18 cellular contexts compared by ENCODE assay signal in the genomic region with DNA sequence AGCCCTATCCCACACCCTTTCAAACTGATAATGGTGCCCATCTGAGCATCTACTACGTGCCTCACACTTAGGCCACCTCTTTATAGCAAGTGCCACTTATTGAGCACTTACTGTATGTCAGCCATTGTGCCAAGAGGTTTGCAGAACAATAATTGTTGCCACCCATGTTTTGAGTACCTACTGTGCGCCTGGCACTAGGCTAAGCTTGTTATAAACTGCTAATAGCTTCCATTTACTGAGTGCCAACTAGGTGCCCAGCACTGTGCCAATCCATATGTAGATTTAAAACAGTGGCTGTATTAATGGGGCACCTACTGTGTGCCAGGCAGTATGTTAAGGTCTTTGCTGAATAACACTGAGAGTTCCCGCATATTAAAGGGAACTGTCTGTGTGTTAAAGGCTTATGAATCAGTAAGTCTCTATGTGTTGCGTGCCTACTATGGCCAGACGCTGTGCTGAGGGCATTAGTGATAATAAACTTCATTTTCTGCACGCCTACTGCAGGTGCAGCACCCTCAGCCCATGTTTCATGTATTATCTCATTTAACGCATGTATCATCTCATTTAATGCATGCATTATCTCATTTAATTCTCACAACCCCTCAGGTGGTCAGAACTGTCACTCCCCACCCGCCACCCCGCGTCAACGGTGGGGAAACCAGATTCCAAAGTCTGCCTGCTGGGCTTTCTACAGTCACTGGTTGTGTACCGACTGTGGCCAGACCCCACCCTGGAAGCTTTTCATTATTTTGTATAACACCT.
DNase-seq lines count a peak whose midpoint lies in the region; ATAC-seq and TF ChIP-seq lines count a peak whose summit lies in the region.
"Had no signal": no experiment of that assay in that cellular context is flagged by ENCODE, and none has a peak within 500 bp of the region (broad histone marks: within the 10 kb centered on the region; RNA-seq: fewer than 3 reads in every experiment).

No MANE protein-coding gene starts in this region.

- H3K27me3 ChIP-seq in HCT116 (ENCODE audit: insufficient read depth, low read length) (no peaks in the 10 kb centered on the region), PC-3 (ENCODE audit: low read length) (no peaks in the 10 kb centered on the region), lower lobe of right lung (ENCODE audit: low read depth) (no peaks in the 10 kb centered on the region)

- H3F3A ChIP-seq in PC-3 (ENCODE audit: low read length, unreplicated experiment) = no peaks in the 10 kb centered on the region

- H3K36me3 ChIP-seq in HCT116 (ENCODE audit: control insufficient read depth in 1 of 2, insufficient read depth in 2 of 2, low read length in 2 of 2) (no peaks in the 10 kb centered on the region), PC-3 (ENCODE audit: low read depth, low read length) (no peaks in the 10 kb centered on the region), lower lobe of right lung (peaks cover 27% of the 10 kb centered on the region)

- peak; percentile 20 for DNase-seq in left ventricle myocardium superior
- DNase-seq in left cardiac atrium = no peak
- no peak for DNase-seq in HCT116 (ENCODE audit: low read depth, low spot score)
- no peak for DNase-seq in PC-3
- peak; percentile 11 for DNase-seq in lower lobe of right lung
- DNase-seq in dermis blood vessel endothelial cell = no peak
- DNase-seq: 8988T; C1 segment of cervical spinal cord; Calu3; CD4-positive, alpha-beta memory T cell; COR-L47; DMS53; DMS79 treated with DMSO at 0.1 percent for 48 hours; GF-D8; H9 had no signal

- TF ChIP-seq POLR2A in HCT116 (IDR thresholded peaks at IDR 0.05; ENCODE audit: borderline replicate concordance, extremely low read depth, insufficient read depth, insufficient read length) = no peak

- H3K79me2 ChIP-seq in HCT116 (ENCODE audit: insufficient read depth, low read length) (no peaks in the 10 kb centered on the region), PC-3 (ENCODE audit: low read length) (no peaks in the 10 kb centered on the region)

- H3K4me3 ChIP-seq in HCT116 (replicated peaks in 1 of 2; ENCODE audit: low read depth in 1 of 2, low read length in 2 of 2) (no peak overlapping the region), PC-3 (ENCODE audit: low read length) (no peak overlapping the region), lower lobe of right lung (no peak overlapping the region)
- H3K4me3 ChIP-seq: A549, GM23338 had no signal

- CTCF ChIA-PET in HCT116 (lab: Charles Lee) = no interaction called here
- CTCF ChIA-PET in PC-3 (lab: Charles Lee) = no interaction called here

- H3K9ac ChIP-seq in HCT116 (ENCODE audit: low read length) (no peak overlapping the region), PC-3 (ENCODE audit: low read length) (no peak overlapping the region)

- no peak for ATAC-seq in left ventricle myocardium superior
- ATAC-seq in left cardiac atrium = no peak
- ATAC-seq in HCT116 = no peak
- ATAC-seq in PC-3 = no peak
- no peak for ATAC-seq in lower lobe of right lung
- ATAC-seq in HG02840 (IDR thresholded peaks at IDR 0.05; ENCODE audit: low FRiP score, unreplicated experiment) = no peak
- ATAC-seq: A549, GM23338 had no signal

- no peak for TF ChIP-seq CTCF in HCT116 (IDR thresholded peaks at IDR 0.05 in 2 of 3, conservative IDR thresholded peaks at IDR 0.05 in 1 of 3; ENCODE audit: borderline replicate concordance in 1 of 3, insufficient read depth in 1 of 3, low read depth in 2 of 3, low read length in 2 of 3)
- TF ChIP-seq CTCF in PC-3 (conservative IDR thresholded peaks at IDR 0.05; ENCODE audit: low read depth, low read length) = no peak
- no peak for TF ChIP-seq CTCF in lower lobe of right lung (IDR thresholded peaks at IDR 0.05)

- no peaks in the 10 kb centered on the region for H3K9me3 ChIP-seq in HCT116 (ENCODE audit: control insufficient read depth in 1 of 2, insufficient read depth in 1 of 2, low read depth in 1 of 2, low read length in 2 of 2)
- H3K9me3 ChIP-seq in PC-3 (ENCODE audit: low read length) = no peaks in the 10 kb centered on the region
- H3K9me3 ChIP-seq in lower lobe of right lung = no peaks in the 10 kb centered on the region
- H3K9me3 ChIP-seq: A549 had no signal

- POLR2A ChIA-PET in HCT116 (lab: Charles Lee) = interaction anchor here (0.5 kb wide), 1 partner anchor 83 kb away, joined by 3 read pairs; no protein-coding TSS in a partner anchor
- POLR2A ChIA-PET in PC-3 (lab: Charles Lee; ENCODE audit: unreplicated experiment) = no interaction called here

- RAD21 ChIA-PET in HCT116 (lab: Charles Lee; ENCODE audit: low non-redundant PET in 1 of 2, low total read pairs in 2 of 2, uncharacterized antibody in 2 of 2, unreplicated experiment in 2 of 2) = no interaction called here

- H4K20me1 ChIP-seq in HCT116 (ENCODE audit: insufficient read depth) (no peaks in the 10 kb centered on the region), PC-3 (ENCODE audit: low read length) (no peaks in the 10 kb centered on the region)

- BruUV-seq in HCT116 (replicated peaks; lab: Mats Ljungman, UMichigan) = TSS peak; percentile 30
- BruUV-seq in PC-3 (replicated peaks; lab: Mats Ljungman, UMichigan) = TSS peak; percentile 15

- TF ChIP-seq RAD21 in HCT116 (IDR thresholded peaks at IDR 0.05; ENCODE audit: low read depth) = no peak

- H3K4me2 ChIP-seq in HCT116 (ENCODE audit: low read length) = no peak overlapping the region
- no peak overlapping the region for H3K4me2 ChIP-seq in PC-3 (ENCODE audit: low read length)
- H3K4me2 ChIP-seq: A549, GM23338 had no signal

- H3K9me2 ChIP-seq in HCT116 (ENCODE audit: insufficient read depth) (no peaks in the 10 kb centered on the region), PC-3 (replicated peaks; ENCODE audit: low read length) (no peaks in the 10 kb centered on the region)

- H3K4me1 ChIP-seq in HCT116 (ENCODE audit: control insufficient read depth in 1 of 2, insufficient read depth in 2 of 2, low read length in 2 of 2) = no peaks in the 10 kb centered on the region
- no peaks in the 10 kb centered on the region for H3K4me1 ChIP-seq in PC-3 (ENCODE audit: insufficient read depth, low read length)
- no peaks in the 10 kb centered on the region for H3K4me1 ChIP-seq in lower lobe of right lung
- H3K4me1 ChIP-seq: A549 had no signal

- H3K27ac ChIP-seq in HCT116 (ENCODE audit: low read depth, low read length) = no peak overlapping the region
- H3K27ac ChIP-seq in PC-3 (ENCODE audit: low read length) = no peak overlapping the region
- H3K27ac ChIP-seq in lower lobe of right lung = no peak overlapping the region
- H3K27ac ChIP-seq: A549 had no signal

- intact Hi-C loops in left ventricle myocardium superior (cut with micrococcal nuclease) = no loop called here
- intact Hi-C loops in left cardiac atrium (cut with DNase I) = no loop called here
- intact Hi-C loops in HCT116 (cut with micrococcal nuclease) = no loop called here
- intact Hi-C loops in PC-3 (cut with micrococcal nuclease) = no loop called here
- intact Hi-C loops in lower lobe of right lung (cut with DNase I) = no loop called here

- H2AFZ ChIP-seq in HCT116 (ENCODE audit: low read depth, low read length, poor library complexity, severe bottlenecking) (no peak overlapping the region), PC-3 (ENCODE audit: low read length) (no peak overlapping the region)
- H2AFZ ChIP-seq: GM23338 had no signal

TF ChIP-seq in HCT116, 20 proteins besides CTCF, POLR2A, EP300 and RAD21:
- TF ChIP-seq TCF7L2 (IDR thresholded peaks at IDR 0.05; ENCODE audit: borderline replicate concordance, extremely low read depth, insufficient read depth, insufficient read length) (no peak), SIN3A (IDR thresholded peaks at IDR 0.05; ENCODE audit: low read depth) (no peak), SP1 (IDR thresholded peaks at IDR 0.05; ENCODE audit: low read depth) (no peak), CEBPB (IDR thresholded peaks at IDR 0.05; ENCODE audit: low read depth) (no peak), EGR1 (IDR thresholded peaks at IDR 0.05; ENCODE audit: low read depth) (no peak), ZFX (IDR thresholded peaks at IDR 0.05) (no peak), CBX3 (IDR thresholded peaks at IDR 0.05; ENCODE audit: low read depth) (0 out of 2 replicates have a peak, but pooled peaks have one; percentile 14), SRF (IDR thresholded peaks at IDR 0.05; ENCODE audit: low read depth) (no peak)
- TF ChIP-seq, protein P1, sequence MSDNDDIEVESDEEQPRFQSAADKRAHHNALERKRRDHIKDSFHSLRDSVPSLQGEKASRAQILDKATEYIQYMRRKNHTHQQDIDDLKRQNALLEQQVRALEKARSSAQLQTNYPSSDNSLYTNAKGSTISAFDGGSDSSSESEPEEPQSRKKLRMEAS (IDR thresholded peaks at IDR 0.05) = no peak

Comparison
In these comparisons a context has a peak if more than half of its experiments do, and no peak if none do; other contexts are left out.
1. DNase-seq: peak in left ventricle myocardium superior (single experiment) and lower lobe of right lung (single experiment); none in left cardiac atrium (single experiment), HCT116 (single experiment), PC-3 (single experiment) and dermis blood vessel endothelial cell (single experiment).